Comparison of ENCODE assay signal across 1 cellular context in genomic region chr15:70831094-70831911, GRCh38.
TF ChIP-seq lines count a peak whose summit lies in the region.

No MANE protein-coding gene starts in this region.

TF ChIP-seq in HepG2, 621 proteins besides CTCF, POLR2A, EP300 and RAD21 (continued from another document):
- TF ChIP-seq, protein P1, sequence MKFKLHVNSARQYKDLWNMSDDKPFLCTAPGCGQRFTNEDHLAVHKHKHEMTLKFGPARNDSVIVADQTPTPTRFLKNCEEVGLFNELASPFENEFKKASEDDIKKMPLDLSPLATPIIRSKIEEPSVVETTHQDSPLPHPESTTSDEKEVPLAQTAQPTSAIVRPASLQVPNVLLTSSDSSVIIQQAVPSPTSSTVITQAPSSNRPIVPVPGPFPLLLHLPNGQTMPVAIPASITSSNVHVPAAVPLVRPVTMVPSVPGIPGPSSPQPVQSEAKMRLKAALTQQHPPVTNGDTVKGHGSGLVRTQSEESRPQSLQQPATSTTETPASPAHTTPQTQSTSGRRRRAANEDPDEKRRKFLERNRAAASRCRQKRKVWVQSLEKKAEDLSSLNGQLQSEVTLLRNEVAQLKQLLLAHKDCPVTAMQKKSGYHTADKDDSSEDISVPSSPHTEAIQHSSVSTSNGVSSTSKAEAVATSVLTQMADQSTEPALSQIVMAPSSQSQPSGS (CRISPR knock-in tag; IDR thresholded peaks at IDR 0.05) = no peak
- no peak for TF ChIP-seq ZNF788 (CRISPR knock-in tag; IDR thresholded peaks at IDR 0.05; ENCODE audit: borderline replicate concordance)
- TF ChIP-seq UBTF (CRISPR knock-in tag; IDR thresholded peaks at IDR 0.05) = no peak
- no peak for TF ChIP-seq PRPF4 (IDR thresholded peaks at IDR 0.05; ENCODE audit: low read depth, low read length, poor library complexity, severe bottlenecking)
- TF ChIP-seq MIER3 (CRISPR knock-in tag; IDR thresholded peaks at IDR 0.05; ENCODE audit: borderline replicate concordance) = no peak
- TF ChIP-seq ZNF556 (CRISPR knock-in tag; IDR thresholded peaks at IDR 0.05; ENCODE audit: borderline replicate concordance) = no peak
- TF ChIP-seq ZC3H13 (CRISPR knock-in tag; IDR thresholded peaks at IDR 0.05) = no peak
- no peak for TF ChIP-seq SMAD3 (CRISPR knock-in tag; IDR thresholded peaks at IDR 0.05)
- no peak for TF ChIP-seq ZNF740 (CRISPR knock-in tag; IDR thresholded peaks at IDR 0.05)
- TF ChIP-seq, protein P2, sequence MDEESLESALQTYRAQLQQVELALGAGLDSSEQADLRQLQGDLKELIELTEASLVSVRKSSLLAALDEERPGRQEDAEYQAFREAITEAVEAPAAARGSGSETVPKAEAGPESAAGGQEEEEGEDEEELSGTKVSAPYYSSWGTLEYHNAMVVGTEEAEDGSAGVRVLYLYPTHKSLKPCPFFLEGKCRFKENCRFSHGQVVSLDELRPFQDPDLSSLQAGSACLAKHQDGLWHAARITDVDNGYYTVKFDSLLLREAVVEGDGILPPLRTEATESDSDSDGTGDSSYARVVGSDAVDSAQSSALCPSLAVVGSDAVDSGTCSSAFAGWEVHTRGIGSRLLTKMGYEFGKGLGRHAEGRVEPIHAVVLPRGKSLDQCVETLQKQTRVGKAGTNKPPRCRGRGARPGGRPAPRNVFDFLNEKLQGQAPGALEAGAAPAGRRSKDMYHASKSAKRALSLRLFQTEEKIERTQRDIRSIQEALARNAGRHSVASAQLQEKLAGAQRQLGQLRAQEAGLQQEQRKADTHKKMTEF (CRISPR knock-in tag; IDR thresholded peaks at IDR 0.05) = no peak
- no peak for TF ChIP-seq IKZF4 (CRISPR knock-in tag; IDR thresholded peaks at IDR 0.05; ENCODE audit: borderline replicate concordance, low read depth, not compliant biosample characterization)
- TF ChIP-seq, protein P3, sequence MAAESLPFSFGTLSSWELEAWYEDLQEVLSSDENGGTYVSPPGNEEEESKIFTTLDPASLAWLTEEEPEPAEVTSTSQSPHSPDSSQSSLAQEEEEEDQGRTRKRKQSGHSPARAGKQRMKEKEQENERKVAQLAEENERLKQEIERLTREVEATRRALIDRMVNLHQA (CRISPR knock-in tag; IDR thresholded peaks at IDR 0.05) = no peak
- TF ChIP-seq KDM5B (CRISPR knock-in tag; IDR thresholded peaks at IDR 0.05; ENCODE audit: borderline replicate concordance) = no peak
- TF ChIP-seq MAFK (conservative IDR thresholded peaks at IDR 0.05 in 1 of 2, IDR thresholded peaks at IDR 0.05 in 1 of 2; ENCODE audit: low read length in 2 of 2) = no peak
- TF ChIP-seq MATR3 (CRISPR knock-in tag; IDR thresholded peaks at IDR 0.05) = no peak
